ENCODE assay signal across 11 cellular contexts in the genomic region with DNA sequence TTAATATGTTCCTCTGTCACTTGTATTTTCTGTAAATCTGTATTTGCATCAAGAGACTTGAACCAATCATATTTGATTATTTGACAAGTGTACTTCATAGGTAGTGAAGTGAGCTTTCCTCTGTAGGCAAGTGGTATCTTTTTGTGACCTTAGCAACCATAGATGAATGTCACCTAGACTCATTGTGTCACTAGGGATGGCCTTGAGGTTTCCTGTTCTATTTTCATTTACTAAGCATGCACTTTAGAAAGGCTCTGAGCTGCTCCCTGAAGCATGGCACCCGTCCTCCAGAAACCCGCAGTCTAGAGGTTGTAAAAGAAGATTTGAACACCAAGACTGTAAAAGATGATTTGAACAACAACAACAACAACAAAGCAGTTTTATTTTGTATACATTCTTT.
DNase-seq lines count a peak whose midpoint lies in the region; ATAC-seq and TF ChIP-seq lines count a peak whose summit lies in the region.
"Had no signal": no experiment of that assay in that cellular context is flagged by ENCODE, and none has a peak within 500 bp of the region (broad histone marks: within the 10 kb centered on the region; RNA-seq: fewer than 3 reads in every experiment).

No MANE protein-coding gene starts in this region.

- peak; percentile 76 for ATAC-seq in GM19023 (IDR thresholded peaks at IDR 0.05; ENCODE audit: unreplicated experiment)
- ATAC-seq in GM21825 (IDR thresholded peaks at IDR 0.05; ENCODE audit: unreplicated experiment), result peak; percentile 91
- ATAC-seq in HG03432 (IDR thresholded peaks at IDR 0.05; ENCODE audit: unreplicated experiment), result peak; percentile 93
- peak; percentile 82 for ATAC-seq in stimulated activated naive CD8-positive, alpha-beta T cell treated with anti-CD3 and anti-CD28 coated beads, Interleukin-15, Interleukin-2, amounts not matched to agents 100 U/mL and 50 U/mL, for 24 hours

- no peaks in the 10 kb centered on the region for H3K27me3 ChIP-seq in right atrium auricular region
- H3K27me3 ChIP-seq: breast epithelium had no signal

- H3K27ac ChIP-seq in right atrium auricular region, result no peak overlapping the region
- H3K27ac ChIP-seq: breast epithelium, left ventricle myocardium inferior had no signal

- TF ChIP-seq CTCF in right atrium auricular region (IDR thresholded peaks at IDR 0.05), result no peak

- no peak for DNase-seq in stimulated activated naive CD8-positive, alpha-beta T cell treated with anti-CD3 and anti-CD28 coated beads, Interleukin-15, Interleukin-2, amounts not matched to agents 100 U/mL and 50 U/mL, for 24 hours
- DNase-seq in right atrium auricular region (ENCODE audit: low spot score), result no peak
- no peak for DNase-seq in HUDEP-2 (lab: John Stamatoyannopoulos, UW; ENCODE audit: unreplicated experiment in 76 of 76)
- no peak for DNase-seq in SW 1271 (lab: John Stamatoyannopoulos, UW)
- DNase-seq: activated T-cell treated with anti-CD3 and anti-CD28 coated beads for 4 hours, left ventricle myocardium inferior, retina had no signal

- H3K9me3 ChIP-seq in right atrium auricular region, result no peaks in the 10 kb centered on the region
- H3K9me3 ChIP-seq: breast epithelium had no signal

- H3K36me3 ChIP-seq in right atrium auricular region, result no peaks in the 10 kb centered on the region
- H3K36me3 ChIP-seq: breast epithelium, left ventricle myocardium inferior had no signal

- no peaks in the 10 kb centered on the region for H3K4me1 ChIP-seq in right atrium auricular region
- H3K4me1 ChIP-seq: breast epithelium, left ventricle myocardium inferior had no signal

- no peak overlapping the region for H3K4me3 ChIP-seq in right atrium auricular region
- H3K4me3 ChIP-seq: breast epithelium, left ventricle myocardium inferior had no signal
